Comparison of ENCODE assay signal across 1 cellular context in the genomic region with DNA sequence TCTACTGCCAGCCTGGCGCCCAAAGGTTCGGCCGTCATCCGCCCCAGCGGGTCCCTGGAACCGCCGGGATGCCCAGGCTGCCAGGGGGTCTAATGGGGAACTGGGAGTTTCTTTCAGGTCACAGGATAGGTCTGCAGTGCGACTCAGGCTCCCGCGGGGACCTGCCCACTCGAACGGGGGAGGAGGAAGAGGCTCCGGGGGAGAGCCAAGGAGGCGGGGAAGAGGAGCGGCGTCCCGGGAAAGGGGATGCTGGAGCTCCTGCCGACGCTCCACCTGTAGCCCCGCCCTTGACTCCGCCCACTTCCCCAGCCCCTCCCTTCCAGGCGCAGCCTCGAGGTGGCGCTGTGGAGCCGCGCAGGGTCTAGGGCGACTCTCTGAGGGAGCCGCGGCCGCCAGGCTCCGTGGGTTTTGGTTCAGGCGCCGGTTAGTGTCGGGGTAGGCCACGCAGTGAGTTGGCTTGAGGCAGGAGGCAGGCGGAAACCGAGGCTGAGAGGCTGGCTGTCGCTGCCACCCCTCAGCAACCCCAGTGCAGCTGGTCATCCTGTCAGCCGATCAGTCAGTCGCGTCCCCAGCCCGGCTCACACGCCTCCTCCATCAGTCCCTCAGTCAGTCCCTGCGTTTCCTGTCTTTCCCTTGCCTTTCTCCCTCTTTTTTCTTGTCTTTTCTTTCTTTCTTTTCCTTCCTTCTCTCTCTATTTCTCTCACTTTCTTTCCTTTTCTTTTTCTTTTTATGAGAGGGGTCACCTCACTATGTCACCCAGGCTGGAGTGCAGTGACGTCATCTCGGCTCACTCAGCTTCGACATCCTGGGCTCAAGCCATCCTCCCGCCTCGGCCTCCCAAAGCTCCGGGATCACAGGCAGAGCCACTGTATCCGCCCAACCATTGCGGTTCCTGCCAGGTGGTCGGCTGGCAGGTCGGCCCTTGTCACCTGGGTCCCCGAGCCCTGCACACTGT.
TF ChIP-seq lines count a peak whose summit lies in the region.

No MANE protein-coding gene starts in this region.

TF ChIP-seq in HEK293, 187 proteins besides CTCF, POLR2A, EP300 and RAD21 (continued from another document and continues in another):
- TF ChIP-seq PRDM10 (tag by site-specific recombination; IDR thresholded peaks at IDR 0.05), result peak; percentile 52; the same call in 1 of the 2 replicates
- no peak for TF ChIP-seq ZNF121 (tag by site-specific recombination; IDR thresholded peaks at IDR 0.05)
- TF ChIP-seq ZNF202 (tag by site-specific recombination; IDR thresholded peaks at IDR 0.05; ENCODE audit: borderline replicate concordance), result no peak
- TF ChIP-seq ZNF837 (tag by site-specific recombination; IDR thresholded peaks at IDR 0.05), result no peak
- no peak for TF ChIP-seq ZBTB8A (tag by site-specific recombination; IDR thresholded peaks at IDR 0.05)
- TF ChIP-seq ATF2 (tag by site-specific recombination; IDR thresholded peaks at IDR 0.05; ENCODE audit: low read depth), result no peak; the same call in 1 of the 2 replicates
- TF ChIP-seq ZFP69B (tag by site-specific recombination; IDR thresholded peaks at IDR 0.05), result no peak
- no peak for TF ChIP-seq ZBTB20 (tag by site-specific recombination; IDR thresholded peaks at IDR 0.05)
- TF ChIP-seq, protein P1, sequence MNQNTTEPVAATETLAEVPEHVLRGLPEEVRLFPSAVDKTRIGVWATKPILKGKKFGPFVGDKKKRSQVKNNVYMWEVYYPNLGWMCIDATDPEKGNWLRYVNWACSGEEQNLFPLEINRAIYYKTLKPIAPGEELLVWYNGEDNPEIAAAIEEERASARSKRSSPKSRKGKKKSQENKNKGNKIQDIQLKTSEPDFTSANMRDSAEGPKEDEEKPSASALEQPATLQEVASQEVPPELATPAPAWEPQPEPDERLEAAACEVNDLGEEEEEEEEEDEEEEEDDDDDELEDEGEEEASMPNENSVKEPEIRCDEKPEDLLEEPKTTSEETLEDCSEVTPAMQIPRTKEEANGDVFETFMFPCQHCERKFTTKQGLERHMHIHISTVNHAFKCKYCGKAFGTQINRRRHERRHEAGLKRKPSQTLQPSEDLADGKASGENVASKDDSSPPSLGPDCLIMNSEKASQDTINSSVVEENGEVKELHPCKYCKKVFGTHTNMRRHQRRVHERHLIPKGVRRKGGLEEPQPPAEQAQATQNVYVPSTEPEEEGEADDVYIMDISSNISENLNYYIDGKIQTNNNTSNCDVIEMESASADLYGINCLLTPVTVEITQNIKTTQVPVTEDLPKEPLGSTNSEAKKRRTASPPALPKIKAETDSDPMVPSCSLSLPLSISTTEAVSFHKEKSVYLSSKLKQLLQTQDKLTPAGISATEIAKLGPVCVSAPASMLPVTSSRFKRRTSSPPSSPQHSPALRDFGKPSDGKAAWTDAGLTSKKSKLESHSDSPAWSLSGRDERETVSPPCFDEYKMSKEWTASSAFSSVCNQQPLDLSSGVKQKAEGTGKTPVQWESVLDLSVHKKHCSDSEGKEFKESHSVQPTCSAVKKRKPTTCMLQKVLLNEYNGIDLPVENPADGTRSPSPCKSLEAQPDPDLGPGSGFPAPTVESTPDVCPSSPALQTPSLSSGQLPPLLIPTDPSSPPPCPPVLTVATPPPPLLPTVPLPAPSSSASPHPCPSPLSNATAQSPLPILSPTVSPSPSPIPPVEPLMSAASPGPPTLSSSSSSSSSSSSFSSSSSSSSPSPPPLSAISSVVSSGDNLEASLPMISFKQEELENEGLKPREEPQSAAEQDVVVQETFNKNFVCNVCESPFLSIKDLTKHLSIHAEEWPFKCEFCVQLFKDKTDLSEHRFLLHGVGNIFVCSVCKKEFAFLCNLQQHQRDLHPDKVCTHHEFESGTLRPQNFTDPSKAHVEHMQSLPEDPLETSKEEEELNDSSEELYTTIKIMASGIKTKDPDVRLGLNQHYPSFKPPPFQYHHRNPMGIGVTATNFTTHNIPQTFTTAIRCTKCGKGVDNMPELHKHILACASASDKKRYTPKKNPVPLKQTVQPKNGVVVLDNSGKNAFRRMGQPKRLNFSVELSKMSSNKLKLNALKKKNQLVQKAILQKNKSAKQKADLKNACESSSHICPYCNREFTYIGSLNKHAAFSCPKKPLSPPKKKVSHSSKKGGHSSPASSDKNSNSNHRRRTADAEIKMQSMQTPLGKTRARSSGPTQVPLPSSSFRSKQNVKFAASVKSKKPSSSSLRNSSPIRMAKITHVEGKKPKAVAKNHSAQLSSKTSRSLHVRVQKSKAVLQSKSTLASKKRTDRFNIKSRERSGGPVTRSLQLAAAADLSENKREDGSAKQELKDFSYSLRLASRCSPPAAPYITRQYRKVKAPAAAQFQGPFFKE (tag by site-specific recombination; IDR thresholded peaks at IDR 0.05; ENCODE audit: borderline replicate concordance), result no peak
- no peak for TF ChIP-seq YY1 (tag by site-specific recombination; IDR thresholded peaks at IDR 0.05)
- TF ChIP-seq ZBTB21 (tag by site-specific recombination; IDR thresholded peaks at IDR 0.05), result peak; percentile 65; the same call in 1 of the 2 replicates
- TF ChIP-seq ZNF426 (tag by site-specific recombination; IDR thresholded peaks at IDR 0.05), result no peak
- TF ChIP-seq, protein P2, sequence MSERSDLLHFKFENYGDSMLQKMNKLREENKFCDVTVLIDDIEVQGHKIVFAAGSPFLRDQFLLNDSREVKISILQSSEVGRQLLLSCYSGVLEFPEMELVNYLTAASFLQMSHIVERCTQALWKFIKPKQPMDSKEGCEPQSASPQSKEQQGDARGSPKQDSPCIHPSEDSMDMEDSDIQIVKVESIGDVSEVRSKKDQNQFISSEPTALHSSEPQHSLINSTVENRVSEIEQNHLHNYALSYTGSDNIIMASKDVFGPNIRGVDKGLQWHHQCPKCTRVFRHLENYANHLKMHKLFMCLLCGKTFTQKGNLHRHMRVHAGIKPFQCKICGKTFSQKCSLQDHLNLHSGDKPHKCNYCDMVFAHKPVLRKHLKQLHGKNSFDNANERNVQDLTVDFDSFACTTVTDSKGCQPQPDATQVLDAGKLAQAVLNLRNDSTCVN (tag by site-specific recombination; optimal IDR thresholded peaks at IDR 0.05), result peak; percentile 41
- TF ChIP-seq ZNF324 (tag by site-specific recombination; IDR thresholded peaks at IDR 0.05), result no peak; the same call in 1 of the 2 replicates
- no peak for TF ChIP-seq MEIS1 (CRISPR knock-in tag; IDR thresholded peaks at IDR 0.05; ENCODE audit: borderline replicate concordance)
- TF ChIP-seq, protein P3, sequence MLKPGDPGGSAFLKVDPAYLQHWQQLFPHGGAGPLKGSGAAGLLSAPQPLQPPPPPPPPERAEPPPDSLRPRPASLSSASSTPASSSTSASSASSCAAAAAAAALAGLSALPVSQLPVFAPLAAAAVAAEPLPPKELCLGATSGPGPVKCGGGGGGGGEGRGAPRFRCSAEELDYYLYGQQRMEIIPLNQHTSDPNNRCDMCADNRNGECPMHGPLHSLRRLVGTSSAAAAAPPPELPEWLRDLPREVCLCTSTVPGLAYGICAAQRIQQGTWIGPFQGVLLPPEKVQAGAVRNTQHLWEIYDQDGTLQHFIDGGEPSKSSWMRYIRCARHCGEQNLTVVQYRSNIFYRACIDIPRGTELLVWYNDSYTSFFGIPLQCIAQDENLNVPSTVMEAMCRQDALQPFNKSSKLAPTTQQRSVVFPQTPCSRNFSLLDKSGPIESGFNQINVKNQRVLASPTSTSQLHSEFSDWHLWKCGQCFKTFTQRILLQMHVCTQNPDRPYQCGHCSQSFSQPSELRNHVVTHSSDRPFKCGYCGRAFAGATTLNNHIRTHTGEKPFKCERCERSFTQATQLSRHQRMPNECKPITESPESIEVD (tag by site-specific recombination; IDR thresholded peaks at IDR 0.05), result no peak
- TF ChIP-seq ZNF626 (tag by site-specific recombination; IDR thresholded peaks at IDR 0.05), result no peak
- no peak for TF ChIP-seq ZNF133 (tag by site-specific recombination; IDR thresholded peaks at IDR 0.05)
- TF ChIP-seq, protein P4, sequence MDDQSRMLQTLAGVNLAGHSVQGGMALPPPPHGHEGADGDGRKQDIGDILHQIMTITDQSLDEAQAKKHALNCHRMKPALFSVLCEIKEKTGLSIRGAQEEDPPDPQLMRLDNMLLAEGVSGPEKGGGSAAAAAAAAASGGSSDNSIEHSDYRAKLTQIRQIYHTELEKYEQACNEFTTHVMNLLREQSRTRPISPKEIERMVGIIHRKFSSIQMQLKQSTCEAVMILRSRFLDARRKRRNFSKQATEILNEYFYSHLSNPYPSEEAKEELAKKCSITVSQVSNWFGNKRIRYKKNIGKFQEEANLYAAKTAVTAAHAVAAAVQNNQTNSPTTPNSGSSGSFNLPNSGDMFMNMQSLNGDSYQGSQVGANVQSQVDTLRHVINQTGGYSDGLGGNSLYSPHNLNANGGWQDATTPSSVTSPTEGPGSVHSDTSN (CRISPR knock-in tag; IDR thresholded peaks at IDR 0.05), result no peak; the same call in 1 of the 2 replicates
- TF ChIP-seq ZNF792 (tag by site-specific recombination; IDR thresholded peaks at IDR 0.05), result no peak
- peak; percentile 53 for TF ChIP-seq ZNF654 (tag by site-specific recombination; IDR thresholded peaks at IDR 0.05; ENCODE audit: low read depth)
- no peak for TF ChIP-seq ZNF350 (tag by site-specific recombination; IDR thresholded peaks at IDR 0.05)
- TF ChIP-seq, protein P5, sequence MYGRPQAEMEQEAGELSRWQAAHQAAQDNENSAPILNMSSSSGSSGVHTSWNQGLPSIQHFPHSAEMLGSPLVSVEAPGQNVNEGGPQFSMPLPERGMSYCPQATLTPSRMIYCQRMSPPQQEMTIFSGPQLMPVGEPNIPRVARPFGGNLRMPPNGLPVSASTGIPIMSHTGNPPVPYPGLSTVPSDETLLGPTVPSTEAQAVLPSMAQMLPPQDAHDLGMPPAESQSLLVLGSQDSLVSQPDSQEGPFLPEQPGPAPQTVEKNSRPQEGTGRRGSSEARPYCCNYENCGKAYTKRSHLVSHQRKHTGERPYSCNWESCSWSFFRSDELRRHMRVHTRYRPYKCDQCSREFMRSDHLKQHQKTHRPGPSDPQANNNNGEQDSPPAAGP (tag by site-specific recombination; IDR thresholded peaks at IDR 0.05), result peak; percentile 82
- TF ChIP-seq ZNF544 (tag by site-specific recombination; IDR thresholded peaks at IDR 0.05), result no peak
- TF ChIP-seq ZNF239 (tag by site-specific recombination; IDR thresholded peaks at IDR 0.05), result peak; percentile 16; the same call in 1 of the 2 replicates
- TF ChIP-seq, protein P6, sequence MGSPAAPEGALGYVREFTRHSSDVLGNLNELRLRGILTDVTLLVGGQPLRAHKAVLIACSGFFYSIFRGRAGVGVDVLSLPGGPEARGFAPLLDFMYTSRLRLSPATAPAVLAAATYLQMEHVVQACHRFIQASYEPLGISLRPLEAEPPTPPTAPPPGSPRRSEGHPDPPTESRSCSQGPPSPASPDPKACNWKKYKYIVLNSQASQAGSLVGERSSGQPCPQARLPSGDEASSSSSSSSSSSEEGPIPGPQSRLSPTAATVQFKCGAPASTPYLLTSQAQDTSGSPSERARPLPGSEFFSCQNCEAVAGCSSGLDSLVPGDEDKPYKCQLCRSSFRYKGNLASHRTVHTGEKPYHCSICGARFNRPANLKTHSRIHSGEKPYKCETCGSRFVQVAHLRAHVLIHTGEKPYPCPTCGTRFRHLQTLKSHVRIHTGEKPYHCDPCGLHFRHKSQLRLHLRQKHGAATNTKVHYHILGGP (tag by site-specific recombination; IDR thresholded peaks at IDR 0.05), result 0 out of 2 replicates have a peak, but pooled peaks have one; percentile 10
- peak; percentile 70; the same call in 1 of the 2 replicates for TF ChIP-seq MZF1 (tag by site-specific recombination; IDR thresholded peaks at IDR 0.05; ENCODE audit: borderline replicate concordance)
- TF ChIP-seq GLIS1 (tag by site-specific recombination; IDR thresholded peaks at IDR 0.05), result peak; percentile 82
- TF ChIP-seq SP2 (tag by site-specific recombination; IDR thresholded peaks at IDR 0.05), result peak; percentile 84
- no peak for TF ChIP-seq ZNF830 (tag by site-specific recombination; IDR thresholded peaks at IDR 0.05; ENCODE audit: low read depth)
- TF ChIP-seq ZNF660 (tag by site-specific recombination; IDR thresholded peaks at IDR 0.05), result no peak
- TF ChIP-seq ZNF623 (tag by site-specific recombination; IDR thresholded peaks at IDR 0.05), result no peak
- no peak for TF ChIP-seq ZNF16 (tag by site-specific recombination; IDR thresholded peaks at IDR 0.05; ENCODE audit: low read depth)
- TF ChIP-seq ZNF394 (tag by site-specific recombination; IDR thresholded peaks at IDR 0.05; ENCODE audit: borderline replicate concordance), result peak; percentile 66; the same call in 1 of the 2 replicates
- no peak for TF ChIP-seq ZNF433 (tag by site-specific recombination; IDR thresholded peaks at IDR 0.05; ENCODE audit: low read depth)
